Comparison of ENCODE assay signal across 11 cellular contexts in the genomic region with DNA sequence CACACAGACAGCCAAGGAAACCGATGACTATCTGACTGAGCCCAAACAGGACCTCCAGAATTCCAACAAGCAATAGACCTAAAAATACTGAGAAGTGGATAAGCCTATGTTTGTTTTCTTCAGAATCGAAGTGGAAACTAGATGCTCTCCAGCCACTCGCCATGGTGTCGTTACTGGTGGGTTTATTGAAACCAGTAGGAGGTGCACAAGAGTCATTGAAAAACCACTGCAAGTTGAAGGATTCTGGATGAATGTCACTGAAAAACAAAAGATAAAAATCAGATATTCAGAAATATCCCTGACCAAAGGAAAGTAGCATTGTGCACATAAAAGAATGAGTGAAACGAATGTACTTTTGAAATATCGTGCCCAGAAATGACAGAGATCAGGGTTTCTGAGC. TPM values are rescaled to one million over a fixed set of nuclear protein-coding genes. Genes with fewer than 3 reads are reported as not detected.
DNase-seq lines count a peak whose midpoint lies in the region; ATAC-seq and TF ChIP-seq lines count a peak whose summit lies in the region.
"Had no signal": no experiment of that assay in that cellular context is flagged by ENCODE, and none has a peak within 500 bp of the region (broad histone marks: within the 10 kb centered on the region; RNA-seq: fewer than 3 reads in every experiment).

No MANE protein-coding gene starts in this region.

- peak overlapping the region; percentile 47; the same call in 1 of the 2 replicates for H3K4me2 ChIP-seq in BLaER1
- H3K4me2 ChIP-seq in HCT116 (ENCODE audit: low read length), result no peak overlapping the region

- RAD21 ChIA-PET in HCT116 (lab: Charles Lee; ENCODE audit: low non-redundant PET in 1 of 2, low total read pairs in 2 of 2, uncharacterized antibody in 2 of 2, unreplicated experiment in 2 of 2), result no interaction called here

- no TSS peak for BruUV-seq in HCT116 (replicated peaks; lab: Mats Ljungman, UMichigan)

- H4K20me1 ChIP-seq in BLaER1 (no peaks in the 10 kb centered on the region), HCT116 (ENCODE audit: insufficient read depth) (no peaks in the 10 kb centered on the region)

- CTCF ChIA-PET in HCT116 (lab: Charles Lee), result no interaction called here

- H3K4me3 ChIP-seq in BLaER1, result no peak overlapping the region
- H3K4me3 ChIP-seq in HCT116 (replicated peaks in 1 of 2; ENCODE audit: low read depth in 1 of 2, low read length in 2 of 2), result no peak overlapping the region
- H3K4me3 ChIP-seq in kidney epithelial cell (ENCODE audit: low read depth, low read length), result no peak overlapping the region
- H3K4me3 ChIP-seq: SJCRH30 had no signal

- no peak overlapping the region for H3K27ac ChIP-seq in BLaER1
- H3K27ac ChIP-seq in HCT116 (ENCODE audit: low read depth, low read length), result no peak overlapping the region
- H3K27ac ChIP-seq: SJCRH30 had no signal

- TF ChIP-seq CTCF in HCT116 (IDR thresholded peaks at IDR 0.05 in 2 of 3, conservative IDR thresholded peaks at IDR 0.05 in 1 of 3; ENCODE audit: borderline replicate concordance in 1 of 3, insufficient read depth in 1 of 3, low read depth in 2 of 3, low read length in 2 of 3), result peak in 1 of 3 experiments; percentile 54; a peak in 2 of 6 replicates
- peak; percentile 7 for TF ChIP-seq CTCF in kidney epithelial cell (IDR thresholded peaks at IDR 0.05; ENCODE audit: insufficient read depth, low read length, poor library complexity, severe bottlenecking)

- H3K27ac Mint-ChIP-seq in activated T-helper 17 cell treated with anti-CD3 and anti-CD28 coated beads, Interleukin-2, amount 50 U/mL, for 72 hours, result no peak overlapping the region

- H3K9ac ChIP-seq in BLaER1 (no peak overlapping the region), HCT116 (ENCODE audit: low read length) (no peak overlapping the region)

- H3K36me3 ChIP-seq in BLaER1 (peaks cover 23% of the 10 kb centered on the region), HCT116 (ENCODE audit: control insufficient read depth in 1 of 2, insufficient read depth in 2 of 2, low read length in 2 of 2) (no peaks in the 10 kb centered on the region; a peak in 2 of 4 replicates), kidney epithelial cell (ENCODE audit: control insufficient read depth, insufficient read depth, low read length) (no peaks in the 10 kb centered on the region)

- no peaks in the 10 kb centered on the region for H3K9me2 ChIP-seq in HCT116 (ENCODE audit: insufficient read depth)

- no peak for ATAC-seq in HCT116
- ATAC-seq in activated T-helper 17 cell treated with anti-CD3 and anti-CD28 coated beads, Interleukin-2, amount 50 U/mL, for 72 hours (replicated peaks), result peak; percentile 24
- ATAC-seq: activated naive CD4-positive, alpha-beta T cell treated with anti-CD3 and anti-CD28 coated beads, Interleukin-2, amount 50 U/mL, for 72 hours had no signal

- H3K27me3 Mint-ChIP-seq in activated T-helper 17 cell treated with anti-CD3 and anti-CD28 coated beads, Interleukin-2, amount 50 U/mL, for 72 hours, result no peaks in the 10 kb centered on the region

- no peaks in the 10 kb centered on the region for H3K27me3 ChIP-seq in BLaER1
- H3K27me3 ChIP-seq in HCT116 (ENCODE audit: insufficient read depth, low read length), result no peaks in the 10 kb centered on the region
- no peaks in the 10 kb centered on the region for H3K27me3 ChIP-seq in kidney epithelial cell (ENCODE audit: control insufficient read depth, insufficient read depth, low read length)
- H3K27me3 ChIP-seq: SJCRH30 had no signal

- peaks cover 22% of the 10 kb centered on the region for H3K36me3 Mint-ChIP-seq in activated T-helper 17 cell treated with anti-CD3 and anti-CD28 coated beads, Interleukin-2, amount 50 U/mL, for 72 hours (ENCODE audit: low read depth)
- H3K36me3 Mint-ChIP-seq: activated naive CD4-positive, alpha-beta T cell treated with anti-CD3 and anti-CD28 coated beads, Interleukin-2, amount 50 U/mL, for 72 hours had no signal

- peaks cover 15% of the 10 kb centered on the region for H3K4me1 ChIP-seq in BLaER1
- no peaks in the 10 kb centered on the region for H3K4me1 ChIP-seq in HCT116 (ENCODE audit: control insufficient read depth in 1 of 2, insufficient read depth in 2 of 2, low read length in 2 of 2)
- H3K4me1 ChIP-seq: SJCRH30 had no signal

- peaks cover 6% of the 10 kb centered on the region for H3K4me1 Mint-ChIP-seq in activated T-helper 17 cell treated with anti-CD3 and anti-CD28 coated beads, Interleukin-2, amount 50 U/mL, for 72 hours

- peak; percentile 27; the same call in 1 of the 2 replicates for TF ChIP-seq RAD21 in HCT116 (IDR thresholded peaks at IDR 0.05; ENCODE audit: low read depth)

- no peaks in the 10 kb centered on the region for H3K79me2 ChIP-seq in HCT116 (ENCODE audit: insufficient read depth, low read length)

- intact Hi-C loops in HCT116 (cut with micrococcal nuclease), result no loop called here

- TF ChIP-seq POLR2A in HCT116 (IDR thresholded peaks at IDR 0.05; ENCODE audit: borderline replicate concordance, extremely low read depth, insufficient read depth, insufficient read length), result no peak

- no peak for DNase-seq in HCT116 (ENCODE audit: low read depth, low spot score)
- DNase-seq in kidney epithelial cell (ENCODE audit: low read depth), result no peak
- no peak for DNase-seq in T-helper 1 cell
- no peak for DNase-seq in superior temporal gyrus (ENCODE audit: extremely low spot score)
- no peak for DNase-seq in RPMI8226
- DNase-seq in GF-D8 (lab: John Stamatoyannopoulos, UW), result no peak
- DNase-seq: NCI-H226, SJCRH30 had no signal

- POLR2A ChIA-PET in HCT116 (lab: Charles Lee), result no interaction called here

- H3K9me3 ChIP-seq in BLaER1 (no peaks in the 10 kb centered on the region), HCT116 (ENCODE audit: control insufficient read depth in 1 of 2, insufficient read depth in 1 of 2, low read depth in 1 of 2, low read length in 2 of 2) (no peaks in the 10 kb centered on the region)
- H3K9me3 ChIP-seq: SJCRH30 had no signal

- H3K9me3 Mint-ChIP-seq in activated T-helper 17 cell treated with anti-CD3 and anti-CD28 coated beads, Interleukin-2, amount 50 U/mL, for 72 hours, result no peaks in the 10 kb centered on the region
- H3K9me3 Mint-ChIP-seq: activated naive CD4-positive, alpha-beta T cell treated with anti-CD3 and anti-CD28 coated beads, Interleukin-2, amount 50 U/mL, for 72 hours had no signal

- H3K4me3 Mint-ChIP-seq in activated T-helper 17 cell treated with anti-CD3 and anti-CD28 coated beads, Interleukin-2, amount 50 U/mL, for 72 hours, result no peak overlapping the region

- H2AFZ ChIP-seq in HCT116 (ENCODE audit: low read depth, low read length, poor library complexity, severe bottlenecking), result no peak overlapping the region

TF ChIP-seq in HCT116, 20 proteins besides CTCF, POLR2A, EP300 and RAD21:
- TF ChIP-seq, protein P1, sequence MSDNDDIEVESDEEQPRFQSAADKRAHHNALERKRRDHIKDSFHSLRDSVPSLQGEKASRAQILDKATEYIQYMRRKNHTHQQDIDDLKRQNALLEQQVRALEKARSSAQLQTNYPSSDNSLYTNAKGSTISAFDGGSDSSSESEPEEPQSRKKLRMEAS (IDR thresholded peaks at IDR 0.05), result 0 out of 2 replicates have a peak, but pooled peaks have one; percentile 12
- TF ChIP-seq ZFX (IDR thresholded peaks at IDR 0.05), result no peak
- TF ChIP-seq SRF (IDR thresholded peaks at IDR 0.05; ENCODE audit: low read depth), result no peak
- no peak for TF ChIP-seq SIN3A (IDR thresholded peaks at IDR 0.05; ENCODE audit: low read depth)

RNA-seq across cellular contexts. Expression of a gene that starts 15.3 kb away (rescaled TPM):
- not detected for total RNA-seq in HCT116 (2021; ENCODE audit: unreplicated experiment)
- polyA plus RNA-seq in HCT116 (2012), result not detected in 2 replicates
- not detected for total RNA-seq in activated T-helper 17 cell treated with anti-CD3 and anti-CD28 coated beads, Interleukin-2, amount 50 U/mL, for 72 hours
- total RNA-seq in kidney epithelial cell, result not detected in 2 replicates
- total RNA-seq: activated naive CD4-positive, alpha-beta T cell treated with anti-CD3 and anti-CD28 coated beads, Interleukin-2, amount 50 U/mL, for 72 hours; SJCRH30 had no signal

RNA-seq across cellular contexts. Expression of a gene that starts 24.0 kb away (rescaled TPM):
- not detected for total RNA-seq in HCT116 (2021; ENCODE audit: unreplicated experiment)
- not detected in 2 replicates for polyA plus RNA-seq in HCT116 (2012)
- total RNA-seq in activated T-helper 17 cell treated with anti-CD3 and anti-CD28 coated beads, Interleukin-2, amount 50 U/mL, for 72 hours, result not detected
- not detected in 2 replicates for total RNA-seq in kidney epithelial cell
- total RNA-seq: activated naive CD4-positive, alpha-beta T cell treated with anti-CD3 and anti-CD28 coated beads, Interleukin-2, amount 50 U/mL, for 72 hours; SJCRH30 had no signal

RNA-seq across cellular contexts. Expression of a gene that starts 38.7 kb away (rescaled TPM):
- total RNA-seq in HCT116 (2021; ENCODE audit: unreplicated experiment) (68.2 TPM), kidney epithelial cell (94.8 and 112 TPM in 2 replicates)
- 40.0 and 50.3 TPM in 2 replicates for polyA plus RNA-seq in HCT116 (2012)
- 10 to 100 TPM; 75.9 to 77.9 TPM for total RNA-seq in activated T-helper 17 cell treated with anti-CD3 and anti-CD28 coated beads, Interleukin-2, amount 50 U/mL, for 72 hours
